10 cellular contexts compared by ENCODE assay signal in genomic region chr18:79575891-79576685, GRCh38.
DNase-seq lines count a peak whose midpoint lies in the region; ATAC-seq lines count a peak whose summit lies in the region.
"Had no signal": no experiment of that assay in that cellular context is flagged by ENCODE, and none has a peak within 500 bp of the region (broad histone marks: within the 10 kb centered on the region; RNA-seq: fewer than 3 reads in every experiment).

No MANE protein-coding gene starts in this region.

- intact Hi-C loops in Right ventricle myocardium superior (cut with DNase I): no loop called here

- peak overlapping the region in 11 of 21 experiments; percentile 1 to 54 (median 35) for H3K27ac ChIP-seq in skin epidermis
- H3K27ac ChIP-seq: 22Rv1 had no signal

- peak overlapping the region in 1 of 7 experiments; percentile 13 for H3K4me3 ChIP-seq in skin epidermis

- peak; percentile 55 for ATAC-seq in Right ventricle myocardium superior (ENCODE audit: poor library complexity)

- peak; percentile 28 for DNase-seq in NCI-H1436 (lab: John Stamatoyannopoulos, UW)
- no peak for DNase-seq in NCI-H1436 treated with DMSO at 0.1 percent for 48 hours (lab: John Stamatoyannopoulos, UW)
- peak; percentile 62 to 84 for DNase-seq in SHP77 (lab: John Stamatoyannopoulos, UW)
- DNase-seq in Right ventricle myocardium superior: peak; percentile 66
- DNase-seq in activated T-cell treated with anti-CD3 and anti-CD28 coated beads, Interleukin-2, amount 50 U/mL, for 48 hours: no peak
- no peak for DNase-seq in NCI-H2227 treated with DMSO at 0.1 percent for 48 hours (lab: John Stamatoyannopoulos, UW)
- DNase-seq in activated CD4-positive, alpha-beta T cell treated with anti-CD3 and anti-CD28 coated beads for 48 hours: no peak
- DNase-seq: NCI-H1930 had no signal

Comparison
In these comparisons a context has a peak if more than half of its experiments do, and no peak if none do; other contexts are left out.
1. DNase-seq: peak in NCI-H1436 (single experiment), SHP77 (2 of 2) and Right ventricle myocardium superior (single experiment); none in NCI-H1436 treated with DMSO at 0.1 percent for 48 hours (single experiment), activated T-cell treated with anti-CD3 and anti-CD28 coated beads, Interleukin-2, amount 50 U/mL, for 48 hours (0 of 2), NCI-H2227 treated with DMSO at 0.1 percent for 48 hours (single experiment) and activated CD4-positive, alpha-beta T cell treated with anti-CD3 and anti-CD28 coated beads for 48 hours (single experiment).